1 cellular context compared by ENCODE assay signal in the genomic region with DNA sequence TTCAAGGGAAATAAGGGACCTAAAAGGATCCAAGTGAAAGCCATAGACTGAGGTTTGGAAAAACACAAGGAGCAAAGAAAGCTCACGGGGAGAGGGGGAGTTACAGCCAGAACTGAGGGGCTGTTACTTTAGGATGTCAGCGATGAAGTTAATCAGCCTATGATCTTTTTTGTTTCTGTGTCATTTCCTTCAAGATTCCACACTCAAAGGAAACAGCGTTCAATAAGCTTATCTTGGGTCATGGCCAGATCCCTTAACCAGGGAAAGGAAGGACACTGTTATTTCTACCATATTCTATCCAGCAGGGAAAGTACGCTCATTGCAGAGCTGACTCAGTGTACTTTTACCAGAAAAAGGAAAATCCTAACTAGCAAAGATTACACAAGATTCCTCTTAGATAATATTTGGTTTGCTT.
TF ChIP-seq lines count a peak whose summit lies in the region.

No MANE protein-coding gene starts in this region.

TF ChIP-seq in HepG2, 621 proteins besides CTCF, POLR2A, EP300 and RAD21 (continued from another document):
- TF ChIP-seq, protein P1, sequence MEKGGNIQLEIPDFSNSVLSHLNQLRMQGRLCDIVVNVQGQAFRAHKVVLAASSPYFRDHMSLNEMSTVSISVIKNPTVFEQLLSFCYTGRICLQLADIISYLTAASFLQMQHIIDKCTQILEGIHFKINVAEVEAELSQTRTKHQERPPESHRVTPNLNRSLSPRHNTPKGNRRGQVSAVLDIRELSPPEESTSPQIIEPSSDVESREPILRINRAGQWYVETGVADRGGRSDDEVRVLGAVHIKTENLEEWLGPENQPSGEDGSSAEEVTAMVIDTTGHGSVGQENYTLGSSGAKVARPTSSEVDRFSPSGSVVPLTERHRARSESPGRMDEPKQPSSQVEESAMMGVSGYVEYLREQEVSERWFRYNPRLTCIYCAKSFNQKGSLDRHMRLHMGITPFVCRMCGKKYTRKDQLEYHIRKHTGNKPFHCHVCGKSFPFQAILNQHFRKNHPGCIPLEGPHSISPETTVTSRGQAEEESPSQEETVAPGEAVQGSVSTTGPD (CRISPR knock-in tag; IDR thresholded peaks at IDR 0.05): no peak
- TF ChIP-seq ZNF589 (CRISPR knock-in tag; conservative IDR thresholded peaks at IDR 0.05) (no peak), CEBPG (CRISPR knock-in tag; IDR thresholded peaks at IDR 0.05) (no peak)
